In the genomic region with DNA sequence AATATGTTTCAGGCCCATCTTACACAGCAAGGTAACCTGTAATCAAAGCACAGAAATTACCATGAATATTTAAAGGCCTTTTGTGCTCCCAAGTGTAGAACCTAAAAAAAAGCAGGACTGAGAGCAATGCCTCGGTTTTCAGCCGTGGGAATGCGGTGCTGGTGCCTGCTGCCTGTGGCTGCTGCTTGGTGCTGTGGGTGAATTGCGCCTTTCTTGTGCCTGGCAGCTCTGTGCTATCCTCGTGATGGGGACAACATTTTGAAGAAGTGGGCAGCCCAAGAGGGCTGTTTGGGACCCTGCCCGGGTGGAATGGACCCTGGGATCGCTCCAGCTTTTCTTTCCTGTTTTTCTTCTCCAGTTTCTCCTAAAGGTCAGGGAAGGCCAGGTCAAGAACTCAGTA, we compare ENCODE assay signal across 13 cellular contexts.
"Had no signal": no experiment of that assay in that cellular context is flagged by ENCODE, and none has a peak within 500 bp of the region (broad histone marks: within the 10 kb centered on the region; RNA-seq: fewer than 3 reads in every experiment).

No MANE protein-coding gene starts in this region.

- H3K9me3 ChIP-seq: body of pancreas, esophagus squamous epithelium, lower lobe of right lung had no signal

- H3K27me3 ChIP-seq: body of pancreas, esophagus squamous epithelium, foreskin keratinocyte had no signal

- H3K27ac Mint-ChIP-seq: activated CD8-positive, alpha-beta T cell treated with anti-CD3 and anti-CD28 coated beads for 36 hours; activated naive CD4-positive, alpha-beta T cell treated with anti-CD3 and anti-CD28 coated beads for 36 hours; natural killer cell; stimulated activated naive CD8-positive, alpha-beta T cell treated with anti-CD3 and anti-CD28 coated beads, Interleukin-15, Interleukin-2, amounts not matched to agents 100 ng/mL and 50 ng/mL, for 24 hours; T-cell had no signal

- H3K4me3 ChIP-seq: body of pancreas, esophagus squamous epithelium, lower lobe of right lung had no signal

- H3K4me3 Mint-ChIP-seq: activated CD8-positive, alpha-beta T cell treated with anti-CD3 and anti-CD28 coated beads for 36 hours; activated naive CD4-positive, alpha-beta T cell treated with anti-CD3 and anti-CD28 coated beads for 36 hours; natural killer cell; stimulated activated naive CD8-positive, alpha-beta T cell treated with anti-CD3 and anti-CD28 coated beads, Interleukin-15, Interleukin-2, amounts not matched to agents 100 ng/mL and 50 ng/mL, for 24 hours; T-cell had no signal

- DNase-seq: activated CD8-positive, alpha-beta T cell treated with anti-CD3 and anti-CD28 coated beads for 36 hours; activated naive CD4-positive, alpha-beta T cell treated with anti-CD3 and anti-CD28 coated beads for 36 hours; body of pancreas; cerebellar nuclear complex; esophagus squamous epithelium; foreskin keratinocyte; lower lobe of right lung; natural killer cell; stimulated activated CD4-positive, alpha-beta T cell treated with anti-CD3 and anti-CD28 coated beads, Interleukin-15, amount 100 ng/mL, for 24 hours; stimulated activated CD4-positive, alpha-beta T cell treated with anti-CD3 and anti-CD28 coated beads, Interleukin-4, amount 100 ng/mL, for 24 hours; T-cell had no signal

- H3K36me3 ChIP-seq: esophagus squamous epithelium, lower lobe of right lung had no signal

- H3K36me3 Mint-ChIP-seq: natural killer cell, T-cell had no signal

- H3K4me1 Mint-ChIP-seq: natural killer cell, T-cell had no signal

- H3K9me3 Mint-ChIP-seq: activated CD8-positive, alpha-beta T cell treated with anti-CD3 and anti-CD28 coated beads for 36 hours; activated naive CD4-positive, alpha-beta T cell treated with anti-CD3 and anti-CD28 coated beads for 36 hours; natural killer cell; stimulated activated naive CD8-positive, alpha-beta T cell treated with anti-CD3 and anti-CD28 coated beads, Interleukin-15, Interleukin-2, amounts not matched to agents 100 ng/mL and 50 ng/mL, for 24 hours; T-cell had no signal

- H3K27ac ChIP-seq: body of pancreas, foreskin keratinocyte, lower lobe of right lung, VCaP had no signal

- H3K27me3 Mint-ChIP-seq: activated CD8-positive, alpha-beta T cell treated with anti-CD3 and anti-CD28 coated beads for 36 hours; stimulated activated naive CD8-positive, alpha-beta T cell treated with anti-CD3 and anti-CD28 coated beads, Interleukin-15, Interleukin-2, amounts not matched to agents 100 ng/mL and 50 ng/mL, for 24 hours had no signal
